ENCODE assay signal across 1 cellular context in genomic region chr16:90026135-90026534, GRCh38.
TF ChIP-seq lines count a peak whose summit lies in the region.

No MANE protein-coding gene starts in this region.

TF ChIP-seq in WTC11, 78 proteins besides CTCF, POLR2A, EP300 and RAD21 (continued from another document):
- no peak for TF ChIP-seq PRRX2 (CRISPR knock-in tag; IDR thresholded peaks at IDR 0.05)
- no peak for TF ChIP-seq ZNF396 (CRISPR knock-in tag; IDR thresholded peaks at IDR 0.05; ENCODE audit: borderline replicate concordance)
- TF ChIP-seq GABPB1 (CRISPR knock-in tag; IDR thresholded peaks at IDR 0.05), result no peak
- TF ChIP-seq TEAD1 (CRISPR knock-in tag; IDR thresholded peaks at IDR 0.05), result no peak
- no peak for TF ChIP-seq HMGXB4 (CRISPR knock-in tag; IDR thresholded peaks at IDR 0.05)
- no peak for TF ChIP-seq SMAD3 (CRISPR knock-in tag; IDR thresholded peaks at IDR 0.05; ENCODE audit: borderline replicate concordance)
- no peak for TF ChIP-seq E2F5 (CRISPR knock-in tag; IDR thresholded peaks at IDR 0.05)
- TF ChIP-seq PRDM15 (CRISPR knock-in tag; IDR thresholded peaks at IDR 0.05), result no peak
- TF ChIP-seq NR2C2 (CRISPR knock-in tag; IDR thresholded peaks at IDR 0.05), result no peak
